ENCODE assay signal across 8 cellular contexts in the genomic region with DNA sequence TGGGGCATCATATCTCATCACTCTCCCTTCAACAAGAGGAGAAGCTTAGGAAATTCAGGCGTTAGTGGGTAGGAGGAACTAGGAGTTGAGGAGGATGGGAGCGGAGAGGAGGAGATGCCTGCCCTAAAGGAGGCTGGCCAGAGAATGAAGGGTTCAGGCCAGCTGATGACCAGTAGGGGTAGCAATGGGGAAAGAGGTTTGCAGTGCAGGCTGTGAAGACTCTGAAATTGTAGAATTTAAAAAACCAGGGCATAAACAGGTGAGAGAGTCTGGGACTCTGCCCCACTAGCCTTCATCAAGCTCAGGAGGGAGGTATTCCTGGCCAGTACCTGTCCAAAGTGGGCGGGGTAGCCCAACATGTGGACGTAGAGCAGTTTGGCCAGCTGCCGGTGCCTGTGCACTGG. TPM values are rescaled to one million over a fixed set of nuclear protein-coding genes. Genes with fewer than 3 reads are reported as not detected.
A peak's percentile ranks its signal among the peaks of the same experiment; 100 is the strongest.
DNase-seq lines count a peak whose midpoint lies in the region; ATAC-seq and TF ChIP-seq lines count a peak whose summit lies in the region.

No MANE protein-coding gene starts in this region.

- H3K4me2 ChIP-seq in parathyroid adenoma (ENCODE audit: low read length), result peak overlapping the region; percentile 80

- H3K27me3 ChIP-seq in BE2C, result no peaks in the 10 kb centered on the region
- no peaks in the 10 kb centered on the region for H3K27me3 ChIP-seq in SJSA1 (replicated peaks)
- no peaks in the 10 kb centered on the region for H3K27me3 ChIP-seq in parathyroid adenoma (ENCODE audit: control insufficient read depth, insufficient read depth, low read length)

- no peaks in the 10 kb centered on the region for H3K9me3 ChIP-seq in BE2C
- no peaks in the 10 kb centered on the region for H3K9me3 ChIP-seq in SJSA1 (replicated peaks)
- no peaks in the 10 kb centered on the region for H3K9me3 ChIP-seq in parathyroid adenoma (ENCODE audit: control insufficient read depth, low read length)

- H3K36me3 ChIP-seq in BE2C (no peaks in the 10 kb centered on the region), SJSA1 (no peaks in the 10 kb centered on the region), parathyroid adenoma (ENCODE audit: control insufficient read depth, insufficient read depth, low read length) (no peaks in the 10 kb centered on the region)

- no peaks in the 10 kb centered on the region for H3K79me2 ChIP-seq in parathyroid adenoma

- peak overlapping the region; percentile 74 for H3K9ac ChIP-seq in parathyroid adenoma

- H3K4me3 ChIP-seq in BE2C (ENCODE audit: low read depth, low read length), result peak overlapping the region; percentile 78
- H3K4me3 ChIP-seq in SJSA1, result peak overlapping the region; percentile 36
- peak overlapping the region; percentile 79 for H3K4me3 ChIP-seq in parathyroid adenoma (ENCODE audit: low read depth, low read length)

- DNase-seq in BE2C, result no peak
- DNase-seq in SJSA1 (ENCODE audit: low read depth in 1 of 2, low spot score in 2 of 2), result no peak
- peak; percentile 36 for DNase-seq in fibroblast of peridontal ligament (ENCODE audit: extremely low read depth)
- DNase-seq in GF-D8 (lab: John Stamatoyannopoulos, UW), result no peak
- no peak for DNase-seq in NCI-H774 (lab: John Stamatoyannopoulos, UW)

- peak overlapping the region; percentile 92 for H2AFZ ChIP-seq in parathyroid adenoma

- TF ChIP-seq CTCF in BE2C (IDR thresholded peaks at IDR 0.05; ENCODE audit: low read depth, low read length), result peak; percentile 19; the same call in 1 of the 2 replicates
- TF ChIP-seq CTCF in parathyroid adenoma (IDR thresholded peaks at IDR 0.05), result peak; percentile 23

- peaks cover 15% of the 10 kb centered on the region for H3K4me1 ChIP-seq in BE2C
- peaks cover 10% of the 10 kb centered on the region for H3K4me1 ChIP-seq in SJSA1 (replicated peaks)
- H3K4me1 ChIP-seq in parathyroid adenoma, result peaks cover 24% of the 10 kb centered on the region

- peak; percentile 6 for ATAC-seq in GM21423 (IDR thresholded peaks at IDR 0.05; ENCODE audit: unreplicated experiment)
- ATAC-seq in GM18519 (IDR thresholded peaks at IDR 0.05; ENCODE audit: low FRiP score, unreplicated experiment), result no peak

- no peak overlapping the region for H3K27ac ChIP-seq in SJSA1
- H3K27ac ChIP-seq in parathyroid adenoma, result peak overlapping the region; percentile 89

RNA-seq across cellular contexts. Expression of a gene that starts 0.8 kb away (rescaled TPM):
- 46.6 TPM for polyA plus RNA-seq in BE2C (2012; ENCODE audit: insufficient read depth, insufficient read length, low read depth)
- 0.74 and 1.1 TPM in 2 replicates for total RNA-seq in SJSA1 (2014; rRNA removed; shearing (Covaris generic))

RNA-seq across cellular contexts. Expression of a gene that starts 10.7 kb away (rescaled TPM):
- polyA plus RNA-seq in BE2C (2012; ENCODE audit: insufficient read depth, insufficient read length, low read depth), result 11.2 TPM
- 5.0 TPM in 2 replicates for total RNA-seq in SJSA1 (2014; rRNA removed; shearing (Covaris generic))

RNA-seq across cellular contexts. Expression of a gene that starts 11.8 kb away (rescaled TPM):
- 186 TPM for polyA plus RNA-seq in BE2C (2012; ENCODE audit: insufficient read depth, insufficient read length, low read depth)
- not detected in 2 replicates for total RNA-seq in SJSA1 (2014; rRNA removed; shearing (Covaris generic))

RNA-seq across cellular contexts. Expression of a gene that starts 15.2 kb away (rescaled TPM):
- polyA plus RNA-seq in BE2C (2012; ENCODE audit: insufficient read depth, insufficient read length, low read depth), result 5.2 TPM
- total RNA-seq in SJSA1 (2014; rRNA removed; shearing (Covaris generic)), result not detected in 2 replicates
